ENCODE assay signal across 1 cellular context in genomic region chr4:184843984-184844554, GRCh38.
TF ChIP-seq lines count a peak whose summit lies in the region.

No MANE protein-coding gene starts in this region.

TF ChIP-seq in K562, 482 proteins besides CTCF, POLR2A, EP300 and RAD21 (continued from another document and continues in another):
- TF ChIP-seq SREBF1 (IDR thresholded peaks at IDR 0.05; ENCODE audit: borderline replicate concordance, low read depth, low read length) (no peak), HINFP (tag; conservative IDR thresholded peaks at IDR 0.05; ENCODE audit: low read depth) (no peak), ZNF668 (CRISPR knock-in tag; IDR thresholded peaks at IDR 0.05) (no peak), ZFPM2 (CRISPR knock-in tag; IDR thresholded peaks at IDR 0.05) (no peak), ARID2 (IDR thresholded peaks at IDR 0.05) (no peak), MAFK (IDR thresholded peaks at IDR 0.05; ENCODE audit: low read length) (peak; percentile 19; the same call in 1 of the 2 replicates), FOXO4 (CRISPR knock-in tag; IDR thresholded peaks at IDR 0.05) (no peak), SPI1 (IDR thresholded peaks at IDR 0.05; ENCODE audit: borderline replicate concordance, low read depth, low read length) (no peak), ZC3H11A (IDR thresholded peaks at IDR 0.05; ENCODE audit: low read depth, low read length) (no peak), ZNF77 (CRISPR knock-in tag; IDR thresholded peaks at IDR 0.05) (no peak), ESRRB (CRISPR knock-in tag; IDR thresholded peaks at IDR 0.05; ENCODE audit: borderline replicate concordance) (no peak), HNRNPK (IDR thresholded peaks at IDR 0.05; ENCODE audit: low read depth, low read length, poor library complexity, severe bottlenecking) (no peak), TEAD4 (IDR thresholded peaks at IDR 0.05; ENCODE audit: low read length) (peak; percentile 72), TEAD4 (CRISPR knock-in tag; IDR thresholded peaks at IDR 0.05; ENCODE audit: borderline replicate concordance) (no peak), E2F4 (CRISPR knock-in tag; IDR thresholded peaks at IDR 0.05; ENCODE audit: low read depth) (no peak), CTBP1 (IDR thresholded peaks at IDR 0.05; ENCODE audit: borderline replicate concordance) (peak; percentile 89), RB1 (IDR thresholded peaks at IDR 0.05; ENCODE audit: low read depth) (no peak), ZNF165 (CRISPR knock-in tag; IDR thresholded peaks at IDR 0.05; ENCODE audit: borderline replicate concordance) (no peak), HMGN3 (IDR thresholded peaks at IDR 0.05; ENCODE audit: borderline replicate concordance, extremely low read depth, insufficient read length, low read depth, low read length) (no peak), OTX1 (CRISPR knock-in tag; IDR thresholded peaks at IDR 0.05) (no peak), TEAD1 (CRISPR knock-in tag; IDR thresholded peaks at IDR 0.05) (peak in 1 of 2 experiments; percentile 67; a peak in 2 of 4 replicates), ZNF639 (CRISPR knock-in tag; conservative IDR thresholded peaks at IDR 0.05 in 1 of 2, IDR thresholded peaks at IDR 0.05 in 1 of 2) (no peak; a peak in 1 of 4 replicates), ARID1B (IDR thresholded peaks at IDR 0.05) (peak; percentile 85), STAT5A (IDR thresholded peaks at IDR 0.05; ENCODE audit: borderline replicate concordance, low read length) (peak; percentile 43; the same call in 1 of the 2 replicates), PHF8 (IDR thresholded peaks at IDR 0.05; ENCODE audit: borderline replicate concordance, low read length) (peak; percentile 81), RAD51 (IDR thresholded peaks at IDR 0.05; ENCODE audit: borderline replicate concordance, low read depth) (no peak), HEY1 (CRISPR knock-in tag; IDR thresholded peaks at IDR 0.05; ENCODE audit: borderline replicate concordance) (no peak), SRSF7 (optimal IDR thresholded peaks at IDR 0.05; ENCODE audit: low read depth, low read length) (no peak), GTF2F1 (IDR thresholded peaks at IDR 0.05; ENCODE audit: low read depth, low read length) (no peak), ZNF408 (CRISPR knock-in tag; IDR thresholded peaks at IDR 0.05; ENCODE audit: low read depth) (no peak), CREB5 (CRISPR knock-in tag; IDR thresholded peaks at IDR 0.05) (no peak), BACH1 (tag; IDR thresholded peaks at IDR 0.05) (0 out of 2 replicates have a peak, but pooled peaks have one; percentile 14), HLTF (IDR thresholded peaks at IDR 0.05) (no peak), KLF16 (IDR thresholded peaks at IDR 0.05) (0 out of 2 replicates have a peak, but pooled peaks have one; percentile 48), ELF1 (tag; IDR thresholded peaks at IDR 0.05) (no peak), SAP30 (IDR thresholded peaks at IDR 0.05; ENCODE audit: borderline replicate concordance, insufficient read depth, low read depth, low read length, poor library complexity, severe bottlenecking) (no peak), SLC30A9 (CRISPR knock-in tag; IDR thresholded peaks at IDR 0.05) (no peak), PBX2 (CRISPR knock-in tag; IDR thresholded peaks at IDR 0.05; ENCODE audit: low read depth) (no peak), PBX2 (tag; conservative IDR thresholded peaks at IDR 0.05; ENCODE audit: low read depth) (peak; percentile 95), TAL1 (IDR thresholded peaks at IDR 0.05) (peak; percentile 38; the same call in 1 of the 2 replicates)
- TF ChIP-seq, protein P1, sequence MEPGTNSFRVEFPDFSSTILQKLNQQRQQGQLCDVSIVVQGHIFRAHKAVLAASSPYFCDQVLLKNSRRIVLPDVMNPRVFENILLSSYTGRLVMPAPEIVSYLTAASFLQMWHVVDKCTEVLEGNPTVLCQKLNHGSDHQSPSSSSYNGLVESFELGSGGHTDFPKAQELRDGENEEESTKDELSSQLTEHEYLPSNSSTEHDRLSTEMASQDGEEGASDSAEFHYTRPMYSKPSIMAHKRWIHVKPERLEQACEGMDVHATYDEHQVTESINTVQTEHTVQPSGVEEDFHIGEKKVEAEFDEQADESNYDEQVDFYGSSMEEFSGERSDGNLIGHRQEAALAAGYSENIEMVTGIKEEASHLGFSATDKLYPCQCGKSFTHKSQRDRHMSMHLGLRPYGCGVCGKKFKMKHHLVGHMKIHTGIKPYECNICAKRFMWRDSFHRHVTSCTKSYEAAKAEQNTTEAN (CRISPR knock-in tag; IDR thresholded peaks at IDR 0.05) = no peak
- TF ChIP-seq, protein P2, sequence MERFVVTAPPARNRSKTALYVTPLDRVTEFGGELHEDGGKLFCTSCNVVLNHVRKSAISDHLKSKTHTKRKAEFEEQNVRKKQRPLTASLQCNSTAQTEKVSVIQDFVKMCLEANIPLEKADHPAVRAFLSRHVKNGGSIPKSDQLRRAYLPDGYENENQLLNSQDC (CRISPR knock-in tag; IDR thresholded peaks at IDR 0.05) = no peak
- TF ChIP-seq, protein P3, sequence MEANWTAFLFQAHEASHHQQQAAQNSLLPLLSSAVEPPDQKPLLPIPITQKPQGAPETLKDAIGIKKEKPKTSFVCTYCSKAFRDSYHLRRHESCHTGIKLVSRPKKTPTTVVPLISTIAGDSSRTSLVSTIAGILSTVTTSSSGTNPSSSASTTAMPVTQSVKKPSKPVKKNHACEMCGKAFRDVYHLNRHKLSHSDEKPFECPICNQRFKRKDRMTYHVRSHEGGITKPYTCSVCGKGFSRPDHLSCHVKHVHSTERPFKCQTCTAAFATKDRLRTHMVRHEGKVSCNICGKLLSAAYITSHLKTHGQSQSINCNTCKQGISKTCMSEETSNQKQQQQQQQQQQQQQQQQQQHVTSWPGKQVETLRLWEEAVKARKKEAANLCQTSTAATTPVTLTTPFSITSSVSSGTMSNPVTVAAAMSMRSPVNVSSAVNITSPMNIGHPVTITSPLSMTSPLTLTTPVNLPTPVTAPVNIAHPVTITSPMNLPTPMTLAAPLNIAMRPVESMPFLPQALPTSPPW (CRISPR knock-in tag; IDR thresholded peaks at IDR 0.05) = no peak; the same call in 1 of the 2 replicates
- TF ChIP-seq, protein P4, sequence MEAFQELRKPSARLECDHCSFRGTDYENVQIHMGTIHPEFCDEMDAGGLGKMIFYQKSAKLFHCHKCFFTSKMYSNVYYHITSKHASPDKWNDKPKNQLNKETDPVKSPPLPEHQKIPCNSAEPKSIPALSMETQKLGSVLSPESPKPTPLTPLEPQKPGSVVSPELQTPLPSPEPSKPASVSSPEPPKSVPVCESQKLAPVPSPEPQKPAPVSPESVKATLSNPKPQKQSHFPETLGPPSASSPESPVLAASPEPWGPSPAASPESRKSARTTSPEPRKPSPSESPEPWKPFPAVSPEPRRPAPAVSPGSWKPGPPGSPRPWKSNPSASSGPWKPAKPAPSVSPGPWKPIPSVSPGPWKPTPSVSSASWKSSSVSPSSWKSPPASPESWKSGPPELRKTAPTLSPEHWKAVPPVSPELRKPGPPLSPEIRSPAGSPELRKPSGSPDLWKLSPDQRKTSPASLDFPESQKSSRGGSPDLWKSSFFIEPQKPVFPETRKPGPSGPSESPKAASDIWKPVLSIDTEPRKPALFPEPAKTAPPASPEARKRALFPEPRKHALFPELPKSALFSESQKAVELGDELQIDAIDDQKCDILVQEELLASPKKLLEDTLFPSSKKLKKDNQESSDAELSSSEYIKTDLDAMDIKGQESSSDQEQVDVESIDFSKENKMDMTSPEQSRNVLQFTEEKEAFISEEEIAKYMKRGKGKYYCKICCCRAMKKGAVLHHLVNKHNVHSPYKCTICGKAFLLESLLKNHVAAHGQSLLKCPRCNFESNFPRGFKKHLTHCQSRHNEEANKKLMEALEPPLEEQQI (IDR thresholded peaks at IDR 0.05) = 0 out of 2 replicates have a peak, but pooled peaks have one; percentile 41
- TF ChIP-seq, protein P5, sequence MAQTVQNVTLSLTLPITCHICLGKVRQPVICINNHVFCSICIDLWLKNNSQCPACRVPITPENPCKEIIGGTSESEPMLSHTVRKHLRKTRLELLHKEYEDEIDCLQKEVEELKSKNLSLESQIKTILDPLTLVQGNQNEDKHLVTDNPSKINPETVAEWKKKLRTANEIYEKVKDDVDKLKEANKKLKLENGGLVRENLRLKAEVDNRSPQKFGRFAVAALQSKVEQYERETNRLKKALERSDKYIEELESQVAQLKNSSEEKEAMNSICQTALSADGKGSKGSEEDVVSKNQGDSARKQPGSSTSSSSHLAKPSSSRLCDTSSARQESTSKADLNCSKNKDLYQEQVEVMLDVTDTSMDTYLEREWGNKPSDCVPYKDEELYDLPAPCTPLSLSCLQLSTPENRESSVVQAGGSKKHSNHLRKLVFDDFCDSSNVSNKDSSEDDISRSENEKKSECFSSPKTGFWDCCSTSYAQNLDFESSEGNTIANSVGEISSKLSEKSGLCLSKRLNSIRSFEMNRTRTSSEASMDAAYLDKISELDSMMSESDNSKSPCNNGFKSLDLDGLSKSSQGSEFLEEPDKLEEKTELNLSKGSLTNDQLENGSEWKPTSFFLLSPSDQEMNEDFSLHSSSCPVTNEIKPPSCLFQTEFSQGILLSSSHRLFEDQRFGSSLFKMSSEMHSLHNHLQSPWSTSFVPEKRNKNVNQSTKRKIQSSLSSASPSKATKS (CRISPR knock-in tag; IDR thresholded peaks at IDR 0.05) = no peak
- TF ChIP-seq, protein P6, sequence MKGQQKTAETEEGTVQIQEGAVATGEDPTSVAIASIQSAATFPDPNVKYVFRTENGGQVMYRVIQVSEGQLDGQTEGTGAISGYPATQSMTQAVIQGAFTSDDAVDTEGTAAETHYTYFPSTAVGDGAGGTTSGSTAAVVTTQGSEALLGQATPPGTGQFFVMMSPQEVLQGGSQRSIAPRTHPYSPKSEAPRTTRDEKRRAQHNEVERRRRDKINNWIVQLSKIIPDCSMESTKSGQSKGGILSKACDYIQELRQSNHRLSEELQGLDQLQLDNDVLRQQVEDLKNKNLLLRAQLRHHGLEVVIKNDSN (CRISPR knock-in tag; IDR thresholded peaks at IDR 0.05) = no peak
